Comparison of ENCODE assay signal across 1 cellular context in the genomic region with DNA sequence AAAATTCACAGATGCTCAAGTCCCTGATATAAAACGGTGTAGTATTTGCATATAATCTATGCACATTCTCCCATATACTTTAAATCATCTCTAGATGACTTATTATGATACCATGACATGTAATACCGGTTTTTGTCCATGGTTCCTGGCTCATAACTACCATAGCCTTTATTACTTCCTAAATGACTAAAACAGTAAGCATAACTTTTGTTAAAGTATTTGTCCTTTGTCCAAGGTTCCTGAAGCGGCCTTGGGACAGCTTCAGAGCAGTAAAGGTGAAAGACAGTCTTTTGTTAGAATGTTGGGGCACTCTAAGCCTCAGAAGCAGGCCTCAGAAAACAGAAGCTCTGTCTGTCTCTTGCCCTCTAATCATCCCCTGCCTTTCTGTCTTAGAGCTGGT.
TF ChIP-seq lines count a peak whose summit lies in the region.

No MANE protein-coding gene starts in this region.

TF ChIP-seq in GM12878, 131 proteins besides CTCF, POLR2A, EP300 and RAD21:
- TF ChIP-seq, protein P1, sequence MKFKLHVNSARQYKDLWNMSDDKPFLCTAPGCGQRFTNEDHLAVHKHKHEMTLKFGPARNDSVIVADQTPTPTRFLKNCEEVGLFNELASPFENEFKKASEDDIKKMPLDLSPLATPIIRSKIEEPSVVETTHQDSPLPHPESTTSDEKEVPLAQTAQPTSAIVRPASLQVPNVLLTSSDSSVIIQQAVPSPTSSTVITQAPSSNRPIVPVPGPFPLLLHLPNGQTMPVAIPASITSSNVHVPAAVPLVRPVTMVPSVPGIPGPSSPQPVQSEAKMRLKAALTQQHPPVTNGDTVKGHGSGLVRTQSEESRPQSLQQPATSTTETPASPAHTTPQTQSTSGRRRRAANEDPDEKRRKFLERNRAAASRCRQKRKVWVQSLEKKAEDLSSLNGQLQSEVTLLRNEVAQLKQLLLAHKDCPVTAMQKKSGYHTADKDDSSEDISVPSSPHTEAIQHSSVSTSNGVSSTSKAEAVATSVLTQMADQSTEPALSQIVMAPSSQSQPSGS (IDR thresholded peaks at IDR 0.05; ENCODE audit: low read length) = no peak
- TF ChIP-seq JUND (IDR thresholded peaks at IDR 0.05; ENCODE audit: low read depth, low read length) = no peak
- no peak for TF ChIP-seq SRF (IDR thresholded peaks at IDR 0.05; ENCODE audit: low read depth in 2 of 2, low read length in 2 of 2)
- TF ChIP-seq ZNF384 (IDR thresholded peaks at IDR 0.05; ENCODE audit: borderline replicate concordance, low read depth, low read length) = no peak
- TF ChIP-seq SMC3 (IDR thresholded peaks at IDR 0.05; ENCODE audit: borderline replicate concordance, low read length) = no peak
- TF ChIP-seq JUNB (IDR thresholded peaks at IDR 0.05) = peak; percentile 75
- no peak for TF ChIP-seq CBX3 (IDR thresholded peaks at IDR 0.05; ENCODE audit: borderline replicate concordance, low read depth)
